1 cellular context compared by ENCODE assay signal in genomic region chr12:56724989-56725722, GRCh38.
TF ChIP-seq lines count a peak whose summit lies in the region.

Gene NACA (minus strand): TSS chr12:56725299. CDS start chr12:56724521, 778 bp downstream.

TF ChIP-seq in SK-N-SH, 30 proteins besides CTCF, POLR2A, EP300 and RAD21 (continued from another document):
- TF ChIP-seq REST (IDR thresholded peaks at IDR 0.05; ENCODE audit: low read depth, low read length), result peak; percentile 47; the same call in 1 of the 2 replicates
- TF ChIP-seq GABPA (IDR thresholded peaks at IDR 0.05; ENCODE audit: low read depth), result peak; percentile 98
- peak; percentile 71 for TF ChIP-seq NRF1 (IDR thresholded peaks at IDR 0.05; ENCODE audit: low read depth, low read length)
- TF ChIP-seq PBX3 (IDR thresholded peaks at IDR 0.05), result peak; percentile 89
- no peak for TF ChIP-seq TEAD4 (IDR thresholded peaks at IDR 0.05; ENCODE audit: borderline replicate concordance, insufficient read depth)
- TF ChIP-seq MAX (IDR thresholded peaks at IDR 0.05; ENCODE audit: low read depth), result peak; percentile 99
- TF ChIP-seq NFIC (IDR thresholded peaks at IDR 0.05; ENCODE audit: borderline replicate concordance), result no peak
- TF ChIP-seq RCOR1 (IDR thresholded peaks at IDR 0.05; ENCODE audit: low read length), result no peak; the same call in 1 of the 2 replicates
- TF ChIP-seq FOXM1 (IDR thresholded peaks at IDR 0.05; ENCODE audit: low read depth), result no peak
